ENCODE assay signal across 1 cellular context in the genomic region with DNA sequence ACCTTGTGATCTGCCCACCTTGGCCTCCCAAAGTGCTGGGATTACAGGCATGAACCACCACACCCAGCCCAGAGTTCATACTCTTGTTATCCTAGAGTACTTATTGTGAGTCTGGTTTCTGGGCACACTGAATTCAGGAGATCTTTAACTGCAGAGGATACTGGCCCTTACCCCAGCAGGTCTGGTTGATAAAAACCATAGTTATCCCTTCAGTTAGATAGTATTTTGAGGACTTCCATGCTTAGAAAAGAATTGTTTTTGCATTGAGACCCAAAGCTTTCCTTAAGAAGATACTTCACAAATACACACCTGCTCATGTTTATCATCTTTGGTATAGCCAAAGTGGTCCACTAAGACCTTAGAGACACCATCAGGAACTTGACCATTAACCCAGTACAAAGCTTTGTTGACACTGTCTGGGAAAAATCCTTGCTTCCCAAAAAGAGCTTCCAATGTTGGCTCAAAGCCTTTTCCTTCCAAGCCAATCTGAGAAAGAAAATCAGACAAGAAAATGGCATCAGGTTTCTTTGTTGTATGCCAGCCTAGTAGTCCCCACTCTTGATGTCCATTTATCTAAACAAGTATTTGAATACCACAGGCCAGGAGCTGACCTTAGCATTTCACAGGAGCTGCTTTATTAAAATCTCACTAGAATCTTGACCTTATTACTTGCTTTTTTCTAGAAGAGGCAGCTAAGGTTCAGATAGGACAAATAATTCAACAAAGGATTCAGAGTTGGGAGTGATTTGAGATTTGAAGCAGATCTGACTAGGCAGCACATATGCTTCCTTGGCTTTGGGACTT.
TF ChIP-seq lines count a peak whose summit lies in the region.

No MANE protein-coding gene starts in this region.

TF ChIP-seq in HepG2, 621 proteins besides CTCF, POLR2A, EP300 and RAD21 (continued from another document and continues in another):
- no peak for TF ChIP-seq TCF12 (IDR thresholded peaks at IDR 0.05)
- TF ChIP-seq TCF12 (CRISPR knock-in tag; IDR thresholded peaks at IDR 0.05): no peak
- TF ChIP-seq, protein P1, sequence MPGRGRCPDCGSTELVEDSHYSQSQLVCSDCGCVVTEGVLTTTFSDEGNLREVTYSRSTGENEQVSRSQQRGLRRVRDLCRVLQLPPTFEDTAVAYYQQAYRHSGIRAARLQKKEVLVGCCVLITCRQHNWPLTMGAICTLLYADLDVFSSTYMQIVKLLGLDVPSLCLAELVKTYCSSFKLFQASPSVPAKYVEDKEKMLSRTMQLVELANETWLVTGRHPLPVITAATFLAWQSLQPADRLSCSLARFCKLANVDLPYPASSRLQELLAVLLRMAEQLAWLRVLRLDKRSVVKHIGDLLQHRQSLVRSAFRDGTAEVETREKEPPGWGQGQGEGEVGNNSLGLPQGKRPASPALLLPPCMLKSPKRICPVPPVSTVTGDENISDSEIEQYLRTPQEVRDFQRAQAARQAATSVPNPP (CRISPR knock-in tag; IDR thresholded peaks at IDR 0.05): peak; percentile 55; the same call in 1 of the 2 replicates
- no peak for TF ChIP-seq ZNF367 (CRISPR knock-in tag; IDR thresholded peaks at IDR 0.05; ENCODE audit: borderline replicate concordance)
- TF ChIP-seq, protein P2, sequence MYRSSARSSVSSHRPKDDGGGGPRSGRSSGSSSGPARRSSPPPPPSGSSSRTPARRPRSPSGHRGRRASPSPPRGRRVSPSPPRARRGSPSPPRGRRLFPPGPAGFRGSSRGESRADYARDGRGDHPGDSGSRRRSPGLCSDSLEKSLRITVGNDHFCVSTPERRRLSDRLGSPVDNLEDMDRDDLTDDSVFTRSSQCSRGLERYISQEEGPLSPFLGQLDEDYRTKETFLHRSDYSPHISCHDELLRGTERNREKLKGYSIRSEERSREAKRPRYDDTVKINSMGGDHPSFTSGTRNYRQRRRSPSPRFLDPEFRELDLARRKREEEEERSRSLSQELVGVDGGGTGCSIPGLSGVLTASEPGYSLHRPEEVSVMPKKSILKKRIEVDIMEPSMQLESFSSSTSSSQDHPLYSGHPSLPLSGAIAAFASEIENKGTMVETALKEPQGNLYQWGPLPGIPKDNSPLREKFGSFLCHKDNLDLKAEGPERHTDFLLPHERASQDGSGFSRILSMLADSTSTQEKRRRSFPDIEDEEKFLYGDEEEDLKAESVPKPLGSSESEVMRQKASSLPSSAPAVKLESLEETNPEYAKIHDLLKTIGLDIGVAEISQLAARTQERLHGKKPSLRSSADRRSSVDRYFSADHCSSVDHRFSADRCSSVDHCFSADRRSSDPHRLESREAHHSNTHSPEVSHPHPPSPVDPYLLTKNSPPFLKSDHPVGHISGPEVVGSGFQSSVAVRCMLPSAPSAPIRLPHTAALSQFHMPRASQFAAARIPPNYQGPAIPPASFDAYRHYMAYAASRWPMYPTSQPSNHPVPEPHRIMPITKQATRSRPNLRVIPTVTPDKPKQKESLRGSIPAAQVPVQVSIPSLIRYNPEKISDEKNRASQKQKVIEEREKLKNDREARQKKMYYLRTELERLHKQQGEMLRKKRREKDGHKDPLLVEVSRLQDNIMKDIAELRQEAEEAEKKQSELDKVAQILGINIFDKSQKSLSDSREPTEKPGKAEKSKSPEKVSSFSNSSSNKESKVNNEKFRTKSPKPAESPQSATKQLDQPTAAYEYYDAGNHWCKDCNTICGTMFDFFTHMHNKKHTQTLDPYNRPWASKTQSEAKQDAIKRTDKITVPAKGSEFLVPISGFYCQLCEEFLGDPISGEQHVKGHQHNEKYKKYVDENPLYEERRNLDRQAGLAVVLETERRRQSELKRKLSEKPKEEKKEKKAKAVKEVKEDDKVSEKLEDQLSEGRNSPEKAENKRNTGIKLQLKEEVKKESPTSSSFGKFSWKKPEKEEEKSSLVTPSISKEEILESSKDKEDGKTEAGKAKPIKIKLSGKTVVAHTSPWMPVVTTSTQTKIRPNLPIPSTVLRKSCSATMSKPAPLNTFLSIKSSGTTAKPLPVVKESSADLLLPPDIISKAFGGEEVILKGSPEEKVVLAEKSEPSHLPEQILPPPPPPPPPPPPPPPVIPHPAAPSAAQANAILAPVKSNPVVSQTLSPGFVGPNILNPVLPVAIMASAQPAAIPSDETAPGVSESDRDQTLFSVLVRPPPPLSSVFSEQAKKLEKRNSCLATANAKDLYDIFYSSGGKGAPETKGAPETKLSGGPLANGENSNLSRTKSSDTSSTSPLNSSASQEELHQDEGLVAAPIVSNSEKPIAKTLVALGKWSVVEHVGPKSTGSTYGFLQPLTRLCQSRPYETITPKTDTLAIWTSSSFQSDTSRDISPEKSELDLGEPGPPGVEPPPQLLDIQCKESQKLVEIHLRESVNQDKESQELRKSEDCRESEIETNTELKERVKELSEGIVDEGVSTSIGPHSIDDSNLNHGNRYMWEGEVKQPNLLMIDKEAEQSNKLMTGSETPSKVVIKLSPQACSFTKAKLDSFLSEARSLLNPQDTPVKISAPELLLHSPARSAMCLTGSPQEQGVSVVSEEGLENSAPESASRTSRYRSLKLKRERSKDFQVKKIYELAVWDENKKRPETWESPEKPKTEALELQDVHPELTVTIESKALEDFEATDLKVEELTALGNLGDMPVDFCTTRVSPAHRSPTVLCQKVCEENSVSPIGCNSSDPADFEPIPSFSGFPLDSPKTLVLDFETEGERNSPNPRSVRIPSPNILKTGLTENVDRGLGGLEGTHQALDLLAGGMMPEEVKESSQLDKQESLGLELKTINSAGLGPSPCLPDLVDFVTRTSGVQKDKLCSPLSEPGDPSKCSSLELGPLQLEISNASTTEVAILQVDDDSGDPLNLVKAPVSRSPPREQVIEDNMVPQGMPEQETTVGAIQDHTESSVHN (CRISPR knock-in tag; IDR thresholded peaks at IDR 0.05): no peak
- TF ChIP-seq, protein P3, sequence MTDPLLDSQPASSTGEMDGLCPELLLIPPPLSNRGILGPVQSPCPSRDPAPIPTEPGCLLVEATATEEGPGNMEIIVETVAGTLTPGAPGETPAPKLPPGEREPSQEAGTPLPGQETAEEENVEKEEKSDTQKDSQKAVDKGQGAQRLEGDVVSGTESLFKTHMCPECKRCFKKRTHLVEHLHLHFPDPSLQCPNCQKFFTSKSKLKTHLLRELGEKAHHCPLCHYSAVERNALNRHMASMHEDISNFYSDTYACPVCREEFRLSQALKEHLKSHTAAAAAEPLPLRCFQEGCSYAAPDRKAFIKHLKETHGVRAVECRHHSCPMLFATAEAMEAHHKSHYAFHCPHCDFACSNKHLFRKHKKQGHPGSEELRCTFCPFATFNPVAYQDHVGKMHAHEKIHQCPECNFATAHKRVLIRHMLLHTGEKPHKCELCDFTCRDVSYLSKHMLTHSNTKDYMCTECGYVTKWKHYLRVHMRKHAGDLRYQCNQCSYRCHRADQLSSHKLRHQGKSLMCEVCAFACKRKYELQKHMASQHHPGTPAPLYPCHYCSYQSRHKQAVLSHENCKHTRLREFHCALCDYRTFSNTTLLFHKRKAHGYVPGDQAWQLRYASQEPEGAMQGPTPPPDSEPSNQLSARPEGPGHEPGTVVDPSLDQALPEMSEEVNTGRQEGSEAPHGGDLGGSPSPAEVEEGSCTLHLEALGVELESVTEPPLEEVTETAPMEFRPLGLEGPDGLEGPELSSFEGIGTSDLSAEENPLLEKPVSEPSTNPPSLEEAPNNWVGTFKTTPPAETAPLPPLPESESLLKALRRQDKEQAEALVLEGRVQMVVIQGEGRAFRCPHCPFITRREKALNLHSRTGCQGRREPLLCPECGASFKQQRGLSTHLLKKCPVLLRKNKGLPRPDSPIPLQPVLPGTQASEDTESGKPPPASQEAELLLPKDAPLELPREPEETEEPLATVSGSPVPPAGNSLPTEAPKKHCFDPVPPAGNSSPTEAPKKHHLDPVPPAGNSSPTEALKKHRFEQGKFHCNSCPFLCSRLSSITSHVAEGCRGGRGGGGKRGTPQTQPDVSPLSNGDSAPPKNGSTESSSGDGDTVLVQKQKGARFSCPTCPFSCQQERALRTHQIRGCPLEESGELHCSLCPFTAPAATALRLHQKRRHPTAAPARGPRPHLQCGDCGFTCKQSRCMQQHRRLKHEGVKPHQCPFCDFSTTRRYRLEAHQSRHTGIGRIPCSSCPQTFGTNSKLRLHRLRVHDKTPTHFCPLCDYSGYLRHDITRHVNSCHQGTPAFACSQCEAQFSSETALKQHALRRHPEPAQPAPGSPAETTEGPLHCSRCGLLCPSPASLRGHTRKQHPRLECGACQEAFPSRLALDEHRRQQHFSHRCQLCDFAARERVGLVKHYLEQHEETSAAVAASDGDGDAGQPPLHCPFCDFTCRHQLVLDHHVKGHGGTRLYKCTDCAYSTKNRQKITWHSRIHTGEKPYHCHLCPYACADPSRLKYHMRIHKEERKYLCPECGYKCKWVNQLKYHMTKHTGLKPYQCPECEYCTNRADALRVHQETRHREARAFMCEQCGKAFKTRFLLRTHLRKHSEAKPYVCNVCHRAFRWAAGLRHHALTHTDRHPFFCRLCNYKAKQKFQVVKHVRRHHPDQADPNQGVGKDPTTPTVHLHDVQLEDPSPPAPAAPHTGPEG (CRISPR knock-in tag; IDR thresholded peaks at IDR 0.05): no peak
- TF ChIP-seq, protein P4, sequence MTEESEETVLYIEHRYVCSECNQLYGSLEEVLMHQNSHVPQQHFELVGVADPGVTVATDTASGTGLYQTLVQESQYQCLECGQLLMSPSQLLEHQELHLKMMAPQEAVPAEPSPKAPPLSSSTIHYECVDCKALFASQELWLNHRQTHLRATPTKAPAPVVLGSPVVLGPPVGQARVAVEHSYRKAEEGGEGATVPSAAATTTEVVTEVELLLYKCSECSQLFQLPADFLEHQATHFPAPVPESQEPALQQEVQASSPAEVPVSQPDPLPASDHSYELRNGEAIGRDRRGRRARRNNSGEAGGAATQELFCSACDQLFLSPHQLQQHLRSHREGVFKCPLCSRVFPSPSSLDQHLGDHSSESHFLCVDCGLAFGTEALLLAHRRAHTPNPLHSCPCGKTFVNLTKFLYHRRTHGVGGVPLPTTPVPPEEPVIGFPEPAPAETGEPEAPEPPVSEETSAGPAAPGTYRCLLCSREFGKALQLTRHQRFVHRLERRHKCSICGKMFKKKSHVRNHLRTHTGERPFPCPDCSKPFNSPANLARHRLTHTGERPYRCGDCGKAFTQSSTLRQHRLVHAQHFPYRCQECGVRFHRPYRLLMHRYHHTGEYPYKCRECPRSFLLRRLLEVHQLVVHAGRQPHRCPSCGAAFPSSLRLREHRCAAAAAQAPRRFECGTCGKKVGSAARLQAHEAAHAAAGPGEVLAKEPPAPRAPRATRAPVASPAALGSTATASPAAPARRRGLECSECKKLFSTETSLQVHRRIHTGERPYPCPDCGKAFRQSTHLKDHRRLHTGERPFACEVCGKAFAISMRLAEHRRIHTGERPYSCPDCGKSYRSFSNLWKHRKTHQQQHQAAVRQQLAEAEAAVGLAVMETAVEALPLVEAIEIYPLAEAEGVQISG (CRISPR knock-in tag; IDR thresholded peaks at IDR 0.05): 0 out of 2 replicates have a peak, but pooled peaks have one; percentile 11
- no peak for TF ChIP-seq PCBP2 (optimal IDR thresholded peaks at IDR 0.05; ENCODE audit: low read depth, low read length, poor library complexity, severe bottlenecking)
- no peak for TF ChIP-seq ATF1 (CRISPR knock-in tag; IDR thresholded peaks at IDR 0.05)
- peak; percentile 68; the same call in 1 of the 2 replicates for TF ChIP-seq RBFOX2 (IDR thresholded peaks at IDR 0.05; ENCODE audit: low read depth, low read length)
- no peak for TF ChIP-seq MYNN (CRISPR knock-in tag; IDR thresholded peaks at IDR 0.05; ENCODE audit: low read depth)
- TF ChIP-seq ZNF121 (CRISPR knock-in tag; IDR thresholded peaks at IDR 0.05): no peak
- no peak for TF ChIP-seq SRSF4 (IDR thresholded peaks at IDR 0.05; ENCODE audit: low read depth, low read length, poor library complexity, severe bottlenecking)
- TF ChIP-seq ZC3H13 (CRISPR knock-in tag; IDR thresholded peaks at IDR 0.05): no peak; the same call in 1 of the 2 replicates
- no peak for TF ChIP-seq ZSCAN12 (CRISPR knock-in tag; IDR thresholded peaks at IDR 0.05)
- TF ChIP-seq JUND (CRISPR knock-in tag; IDR thresholded peaks at IDR 0.05): no peak
- TF ChIP-seq HNRNPK (IDR thresholded peaks at IDR 0.05; ENCODE audit: low read depth, low read length, poor library complexity, severe bottlenecking): no peak
- no peak for TF ChIP-seq THAP11 (CRISPR knock-in tag; IDR thresholded peaks at IDR 0.05)
- TF ChIP-seq, protein P5, sequence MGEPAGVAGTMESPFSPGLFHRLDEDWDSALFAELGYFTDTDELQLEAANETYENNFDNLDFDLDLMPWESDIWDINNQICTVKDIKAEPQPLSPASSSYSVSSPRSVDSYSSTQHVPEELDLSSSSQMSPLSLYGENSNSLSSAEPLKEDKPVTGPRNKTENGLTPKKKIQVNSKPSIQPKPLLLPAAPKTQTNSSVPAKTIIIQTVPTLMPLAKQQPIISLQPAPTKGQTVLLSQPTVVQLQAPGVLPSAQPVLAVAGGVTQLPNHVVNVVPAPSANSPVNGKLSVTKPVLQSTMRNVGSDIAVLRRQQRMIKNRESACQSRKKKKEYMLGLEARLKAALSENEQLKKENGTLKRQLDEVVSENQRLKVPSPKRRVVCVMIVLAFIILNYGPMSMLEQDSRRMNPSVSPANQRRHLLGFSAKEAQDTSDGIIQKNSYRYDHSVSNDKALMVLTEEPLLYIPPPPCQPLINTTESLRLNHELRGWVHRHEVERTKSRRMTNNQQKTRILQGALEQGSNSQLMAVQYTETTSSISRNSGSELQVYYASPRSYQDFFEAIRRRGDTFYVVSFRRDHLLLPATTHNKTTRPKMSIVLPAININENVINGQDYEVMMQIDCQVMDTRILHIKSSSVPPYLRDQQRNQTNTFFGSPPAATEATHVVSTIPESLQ (CRISPR knock-in tag; conservative IDR thresholded peaks at IDR 0.05): no peak
- no peak for TF ChIP-seq RXRB (CRISPR knock-in tag; IDR thresholded peaks at IDR 0.05; ENCODE audit: borderline replicate concordance)
- no peak for TF ChIP-seq ZNF253 (CRISPR knock-in tag; IDR thresholded peaks at IDR 0.05; ENCODE audit: borderline replicate concordance)
- TF ChIP-seq, protein P6, sequence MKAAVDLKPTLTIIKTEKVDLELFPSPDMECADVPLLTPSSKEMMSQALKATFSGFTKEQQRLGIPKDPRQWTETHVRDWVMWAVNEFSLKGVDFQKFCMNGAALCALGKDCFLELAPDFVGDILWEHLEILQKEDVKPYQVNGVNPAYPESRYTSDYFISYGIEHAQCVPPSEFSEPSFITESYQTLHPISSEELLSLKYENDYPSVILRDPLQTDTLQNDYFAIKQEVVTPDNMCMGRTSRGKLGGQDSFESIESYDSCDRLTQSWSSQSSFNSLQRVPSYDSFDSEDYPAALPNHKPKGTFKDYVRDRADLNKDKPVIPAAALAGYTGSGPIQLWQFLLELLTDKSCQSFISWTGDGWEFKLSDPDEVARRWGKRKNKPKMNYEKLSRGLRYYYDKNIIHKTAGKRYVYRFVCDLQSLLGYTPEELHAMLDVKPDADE (CRISPR knock-in tag; IDR thresholded peaks at IDR 0.05): no peak
- TF ChIP-seq ZNF331 (CRISPR knock-in tag; IDR thresholded peaks at IDR 0.05): 0 out of 2 replicates have a peak, but pooled peaks have one; percentile 12
- no peak for TF ChIP-seq CENPT (CRISPR knock-in tag; IDR thresholded peaks at IDR 0.05; ENCODE audit: low read depth)
- no peak for TF ChIP-seq ZNF468 (CRISPR knock-in tag; IDR thresholded peaks at IDR 0.05)
- TF ChIP-seq ZNF329 (CRISPR knock-in tag; IDR thresholded peaks at IDR 0.05; ENCODE audit: low read depth): no peak
- no peak for TF ChIP-seq ZNF44 (CRISPR knock-in tag; IDR thresholded peaks at IDR 0.05)
- TF ChIP-seq ZNF333 (CRISPR knock-in tag; IDR thresholded peaks at IDR 0.05; ENCODE audit: borderline replicate concordance): no peak
- TF ChIP-seq, protein P7, sequence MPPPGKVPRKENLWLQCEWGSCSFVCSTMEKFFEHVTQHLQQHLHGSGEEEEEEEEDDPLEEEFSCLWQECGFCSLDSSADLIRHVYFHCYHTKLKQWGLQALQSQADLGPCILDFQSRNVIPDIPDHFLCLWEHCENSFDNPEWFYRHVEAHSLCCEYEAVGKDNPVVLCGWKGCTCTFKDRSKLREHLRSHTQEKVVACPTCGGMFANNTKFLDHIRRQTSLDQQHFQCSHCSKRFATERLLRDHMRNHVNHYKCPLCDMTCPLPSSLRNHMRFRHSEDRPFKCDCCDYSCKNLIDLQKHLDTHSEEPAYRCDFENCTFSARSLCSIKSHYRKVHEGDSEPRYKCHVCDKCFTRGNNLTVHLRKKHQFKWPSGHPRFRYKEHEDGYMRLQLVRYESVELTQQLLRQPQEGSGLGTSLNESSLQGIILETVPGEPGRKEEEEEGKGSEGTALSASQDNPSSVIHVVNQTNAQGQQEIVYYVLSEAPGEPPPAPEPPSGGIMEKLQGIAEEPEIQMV (CRISPR knock-in tag; IDR thresholded peaks at IDR 0.05; ENCODE audit: low read depth): no peak
- no peak for TF ChIP-seq ATF7-NPFF (CRISPR knock-in tag; IDR thresholded peaks at IDR 0.05; ENCODE audit: low read depth)
